ENCODE assay signal across 1 cellular context in the genomic region with DNA sequence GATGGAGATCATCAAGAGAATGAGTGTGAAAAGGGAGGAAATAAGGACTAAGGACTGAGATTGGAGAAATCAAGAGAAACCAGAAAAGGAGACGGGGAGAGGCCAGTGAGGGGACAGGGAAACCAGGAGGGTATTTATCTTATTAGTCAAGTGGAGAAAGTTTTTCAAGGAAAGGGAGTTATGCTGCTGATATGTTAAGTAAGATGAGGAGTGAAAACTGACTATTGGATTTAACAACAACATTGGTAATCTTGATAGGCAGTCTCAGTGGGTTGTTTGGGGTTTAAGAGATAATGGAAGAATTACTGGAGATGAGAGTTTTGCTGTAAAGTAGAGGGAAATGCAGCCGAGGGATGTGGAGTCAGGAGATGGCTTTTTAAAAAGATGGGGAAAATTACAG.
TF ChIP-seq lines count a peak whose summit lies in the region.

No MANE protein-coding gene starts in this region.

TF ChIP-seq in SK-N-SH, 30 proteins besides CTCF, POLR2A, EP300 and RAD21:
- TF ChIP-seq EZH2phosphoT487 (IDR thresholded peaks at IDR 0.05; ENCODE audit: borderline replicate concordance, low read depth) (no peak), CHD2 (IDR thresholded peaks at IDR 0.05; ENCODE audit: low read length, partially characterized antibody) (no peak), POLR2AphosphoS5 (IDR thresholded peaks at IDR 0.05; ENCODE audit: low read depth, low read length) (no peak), SMC3 (IDR thresholded peaks at IDR 0.05; ENCODE audit: low read depth, low read length) (no peak), ELF1 (IDR thresholded peaks at IDR 0.05) (no peak), FOXJ3 (CRISPR knock-in tag; IDR thresholded peaks at IDR 0.05) (no peak), TAF1 (IDR thresholded peaks at IDR 0.05; ENCODE audit: borderline replicate concordance, low read depth, low read length) (no peak), NFIC (IDR thresholded peaks at IDR 0.05; ENCODE audit: borderline replicate concordance) (no peak)
- TF ChIP-seq, protein P1, sequence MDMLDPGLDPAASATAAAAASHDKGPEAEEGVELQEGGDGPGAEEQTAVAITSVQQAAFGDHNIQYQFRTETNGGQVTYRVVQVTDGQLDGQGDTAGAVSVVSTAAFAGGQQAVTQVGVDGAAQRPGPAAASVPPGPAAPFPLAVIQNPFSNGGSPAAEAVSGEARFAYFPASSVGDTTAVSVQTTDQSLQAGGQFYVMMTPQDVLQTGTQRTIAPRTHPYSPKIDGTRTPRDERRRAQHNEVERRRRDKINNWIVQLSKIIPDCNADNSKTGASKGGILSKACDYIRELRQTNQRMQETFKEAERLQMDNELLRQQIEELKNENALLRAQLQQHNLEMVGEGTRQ (IDR thresholded peaks at IDR 0.05; ENCODE audit: borderline replicate concordance, low read depth, low read length), result no peak
